In the genomic region with DNA sequence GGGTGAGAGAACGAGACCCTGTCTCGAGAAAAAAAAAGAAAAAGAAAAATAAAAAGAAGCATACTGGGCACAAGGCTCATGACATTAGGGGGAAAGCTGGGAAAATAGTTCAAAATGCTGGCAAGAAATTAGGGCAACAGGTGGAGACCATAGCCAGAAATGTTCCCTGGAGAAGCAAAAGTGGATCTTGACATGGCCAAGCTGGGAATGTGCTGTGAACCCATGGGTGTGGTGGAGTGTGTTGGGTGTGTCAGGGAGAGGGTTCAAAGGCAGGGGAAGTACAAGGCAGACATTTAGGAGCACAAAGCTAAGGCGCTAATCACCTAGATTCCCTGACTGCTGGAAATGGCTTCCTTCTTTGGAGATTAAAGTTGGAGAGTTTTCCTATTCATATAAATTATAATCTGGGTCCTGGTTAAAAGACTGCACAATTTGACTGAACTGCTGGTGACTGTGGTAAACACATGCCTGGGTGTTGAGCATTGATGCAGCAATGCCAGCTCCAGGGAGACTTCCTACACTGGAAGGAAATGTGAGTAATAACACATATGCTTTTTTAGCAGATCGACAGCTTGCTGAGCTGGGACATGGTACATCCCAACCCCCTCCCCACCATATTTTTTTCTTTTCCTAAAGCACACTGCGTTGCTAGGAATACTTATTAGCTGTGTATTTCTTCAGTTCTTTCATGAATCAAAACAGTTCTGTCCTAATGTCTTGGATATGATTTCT, we compare ENCODE assay signal across 22 cellular contexts.
A peak's percentile ranks its signal among the peaks of the same experiment; 100 is the strongest.
DNase-seq lines count a peak whose midpoint lies in the region; ATAC-seq and TF ChIP-seq lines count a peak whose summit lies in the region.
"Had no signal": no experiment of that assay in that cellular context is flagged by ENCODE, and none has a peak within 500 bp of the region (broad histone marks: within the 10 kb centered on the region; RNA-seq: fewer than 3 reads in every experiment).

No MANE protein-coding gene starts in this region.

- H2BK5ac ChIP-seq in IMR-90 (ENCODE audit: low read depth, low read length, poor library complexity, severe bottlenecking), result no peak overlapping the region

- H3K4ac ChIP-seq in IMR-90 (ENCODE audit: low read depth, low read length), result no peak overlapping the region

- H3K14ac ChIP-seq in IMR-90 (replicated peaks; ENCODE audit: low read depth, low read length), result no peak overlapping the region

- H3K23ac ChIP-seq in IMR-90 (ENCODE audit: low read depth, low read length), result no peak overlapping the region

- no peak overlapping the region for H3K4me2 ChIP-seq in IMR-90 (ENCODE audit: low read depth, low read length)

- H4K20me1 ChIP-seq in IMR-90 (ENCODE audit: insufficient read depth, low read length), result no peaks in the 10 kb centered on the region

- peaks cover 6% of the 10 kb centered on the region for H3K9me3 Mint-ChIP-seq in Caco-2 (ENCODE audit: unreplicated experiment)
- no peaks in the 10 kb centered on the region for H3K9me3 Mint-ChIP-seq in activated CD8-positive, alpha-beta T cell treated with anti-CD3 and anti-CD28 coated beads, Interleukin-2, amount 10 ng/mL, durations not matched to agents 7 days and 5 days (ENCODE audit: insufficient read depth)
- H3K9me3 Mint-ChIP-seq: CD8-positive, alpha-beta T cell; neural crest cell had no signal

- no peak for TF ChIP-seq CTCF in AG10803 (conservative IDR thresholded peaks at IDR 0.05; ENCODE audit: low read length)
- no peak for TF ChIP-seq CTCF in IMR-90 (conservative IDR thresholded peaks at IDR 0.05; ENCODE audit: low read depth, low read length)
- TF ChIP-seq CTCF in mucosa of descending colon (IDR thresholded peaks at IDR 0.05), result no peak
- TF ChIP-seq CTCF in Caco-2 (IDR thresholded peaks at IDR 0.05; ENCODE audit: insufficient read depth in 1 of 2, low read depth in 1 of 2, low read length in 1 of 2, severe bottlenecking in 1 of 2, unreplicated experiment in 1 of 2), result no peak
- no peak for TF ChIP-seq CTCF in thyroid gland (IDR thresholded peaks at IDR 0.05)

- H2BK20ac ChIP-seq in IMR-90 (ENCODE audit: low read depth, low read length), result no peak overlapping the region

- WGBS in IMR-90 (ENCODE audit: extremely low coverage in 2 of 2, insufficient read length in 1 of 2), 2 experiments, result 48% methylated on average over 2 of the region's 5 CpGs; no CpG with 5 or more reads in 1 of the 2 experiments
- WGBS in thyroid gland, 2 donors, result 83 to 88% methylated on average over 5 of the region's 5 CpGs

- H3K4me3 ChIP-seq in AG10803 (ENCODE audit: low read length) (no peak overlapping the region), IMR-90 (ENCODE audit: insufficient read depth, low read depth, low read length) (no peak overlapping the region), mucosa of descending colon (no peak overlapping the region), Caco-2 (ENCODE audit: low read depth, low read length) (no peak overlapping the region), thyroid gland (replicated peaks in 1 of 3) (no peak overlapping the region)
- H3K4me3 ChIP-seq: adrenal gland, gastrocnemius medialis, spleen, testis had no signal

- ATAC-seq in IMR-90 (ENCODE audit: low read depth) (peak; percentile 72), mucosa of descending colon (peak; percentile 60)
- no peak for ATAC-seq in activated CD8-positive, alpha-beta T cell treated with anti-CD3 and anti-CD28 coated beads, Interleukin-2, amount 10 ng/mL, durations not matched to agents 7 days and 5 days
- ATAC-seq: CD8-positive, alpha-beta T cell; gastrocnemius medialis; Right ventricle myocardium inferior had no signal

- in situ Hi-C loops in IMR-90 (cut with MboI; ENCODE audit: low sequenced_read_pairs), result no loop called here

- H3K4me1 Mint-ChIP-seq in Caco-2 (ENCODE audit: low read depth, unreplicated experiment), result peaks cover 7% of the 10 kb centered on the region
- no peaks in the 10 kb centered on the region for H3K4me1 Mint-ChIP-seq in activated CD8-positive, alpha-beta T cell treated with anti-CD3 and anti-CD28 coated beads, Interleukin-2, amount 10 ng/mL, durations not matched to agents 7 days and 5 days (ENCODE audit: low read depth)
- H3K4me1 Mint-ChIP-seq: activated CD4-positive, alpha-beta T cell treated with anti-CD3 and anti-CD28 coated beads, Interleukin-2, amount 10 ng/mL, durations not matched to agents 7 days and 5 days; neural crest cell had no signal

- no peaks in the 10 kb centered on the region for H3K36me3 Mint-ChIP-seq in Caco-2 (ENCODE audit: insufficient read depth, unreplicated experiment)
- H3K36me3 Mint-ChIP-seq in activated CD8-positive, alpha-beta T cell treated with anti-CD3 and anti-CD28 coated beads, Interleukin-2, amount 10 ng/mL, durations not matched to agents 7 days and 5 days (ENCODE audit: low read depth), result no peaks in the 10 kb centered on the region
- H3K36me3 Mint-ChIP-seq: CD8-positive, alpha-beta T cell had no signal

- H2AK9ac ChIP-seq in IMR-90 (replicated peaks; ENCODE audit: low read depth, low read length, poor library complexity), result no peak overlapping the region

- no peak overlapping the region for H3K27ac Mint-ChIP-seq in Caco-2 (ENCODE audit: unreplicated experiment)
- H3K27ac Mint-ChIP-seq in activated CD8-positive, alpha-beta T cell treated with anti-CD3 and anti-CD28 coated beads, Interleukin-2, amount 10 ng/mL, durations not matched to agents 7 days and 5 days, result no peak overlapping the region
- H3K27ac Mint-ChIP-seq: activated CD4-positive, alpha-beta T cell treated with anti-CD3 and anti-CD28 coated beads, Interleukin-2, amount 10 ng/mL, durations not matched to agents 7 days and 5 days; CD8-positive, alpha-beta T cell had no signal

- no peak overlapping the region for H3K4me3 Mint-ChIP-seq in Caco-2 (ENCODE audit: unreplicated experiment)
- no peak overlapping the region for H3K4me3 Mint-ChIP-seq in activated CD8-positive, alpha-beta T cell treated with anti-CD3 and anti-CD28 coated beads, Interleukin-2, amount 10 ng/mL, durations not matched to agents 7 days and 5 days
- H3K4me3 Mint-ChIP-seq: activated CD4-positive, alpha-beta T cell treated with anti-CD3 and anti-CD28 coated beads, Interleukin-2, amount 10 ng/mL, durations not matched to agents 7 days and 5 days; CD8-positive, alpha-beta T cell; neural crest cell had no signal

- no peak overlapping the region for H4K91ac ChIP-seq in IMR-90 (ENCODE audit: insufficient read depth, low read depth, low read length)

- no peaks in the 10 kb centered on the region for H3K27me3 Mint-ChIP-seq in Caco-2 (ENCODE audit: insufficient read depth, unreplicated experiment)
- H3K27me3 Mint-ChIP-seq in activated CD8-positive, alpha-beta T cell treated with anti-CD3 and anti-CD28 coated beads, Interleukin-2, amount 10 ng/mL, durations not matched to agents 7 days and 5 days (ENCODE audit: low read depth), result no peaks in the 10 kb centered on the region
- H3K27me3 Mint-ChIP-seq: activated CD4-positive, alpha-beta T cell treated with anti-CD3 and anti-CD28 coated beads, Interleukin-2, amount 10 ng/mL, durations not matched to agents 7 days and 5 days had no signal

- H3K36me3 ChIP-seq in IMR-90 (ENCODE audit: control insufficient read depth, insufficient read depth, low read length) (no peaks in the 10 kb centered on the region), mucosa of descending colon (ENCODE audit: low read depth) (no peaks in the 10 kb centered on the region), Caco-2 (ENCODE audit: control insufficient read depth, insufficient read depth, low read length) (no peaks in the 10 kb centered on the region), thyroid gland (no peaks in the 10 kb centered on the region)
- H3K36me3 ChIP-seq: adrenal gland, gastrocnemius medialis, spleen had no signal

- H4K5ac ChIP-seq in IMR-90 (ENCODE audit: low read depth, low read length), result no peak overlapping the region

- intact Hi-C loops in IMR-90 (cut with micrococcal nuclease), result no loop called here
- intact Hi-C loops in mucosa of descending colon (cut with DNase I, micrococcal nuclease), result no loop called here
- intact Hi-C loops in Caco-2 (cut with micrococcal nuclease; ENCODE audit: unreplicated experiment), result no loop called here
- intact Hi-C loops in thyroid gland (cut with DNase I), result no loop called here

- DNase-seq in AG10803 (ENCODE audit: low read depth) (peak; percentile 43), IMR-90 (peak; percentile 39), dermis microvascular lymphatic vessel endothelial cell (ENCODE audit: low read depth in 2 of 2) (peak; percentile 21 to 78), mucosa of descending colon (no peak), Caco-2 (no peak), thyroid gland (no peak)
- no peak for DNase-seq in activated CD4-positive, alpha-beta T cell treated with anti-CD3 and anti-CD28 coated beads, Interleukin-2, amount 50 U/mL, for 1 hour
- DNase-seq in activated CD8-positive, alpha-beta T cell treated with anti-CD3 and anti-CD28 coated beads, Interleukin-2, amount 10 ng/mL, durations not matched to agents 7 days and 5 days, result no peak
- DNase-seq: ACHN; activated CD4-positive, alpha-beta T cell treated with anti-CD3 and anti-CD28 coated beads, Interleukin-2, amount 10 ng/mL, durations not matched to agents 7 days and 5 days; activated effector memory CD4-positive, alpha-beta T cell treated with anti-CD3 and anti-CD28 coated beads, Interleukin-2, amount 50 U/mL, for 16 hours; adrenal gland; CD8-positive, alpha-beta T cell; cerebellar nuclear complex; DMS79 treated with DMSO at 0.1 percent for 48 hours; gastrocnemius medialis; Karpas-422; midbrain; spleen; testis had no signal

- no peak overlapping the region for H4K8ac ChIP-seq in IMR-90 (ENCODE audit: low read depth in 2 of 2, low read length in 2 of 2)

- H2BK120ac ChIP-seq in IMR-90 (ENCODE audit: low read depth, low read length), result no peak overlapping the region

- no peak for TF ChIP-seq RAD21 in IMR-90 (IDR thresholded peaks at IDR 0.05; ENCODE audit: low read length)

- no peaks in the 10 kb centered on the region for H3K9me1 ChIP-seq in IMR-90 (ENCODE audit: insufficient read depth, low read length)

- no peak overlapping the region for H3K27ac ChIP-seq in IMR-90 (ENCODE audit: insufficient read depth, low read length)
- no peak overlapping the region for H3K27ac ChIP-seq in thyroid gland
- H3K27ac ChIP-seq: adrenal gland, gastrocnemius medialis, spleen, testis had no signal

- no peaks in the 10 kb centered on the region; the same call in 1 of the 2 replicates for H3K27me3 ChIP-seq in IMR-90 (ENCODE audit: control insufficient read depth, insufficient read depth, low read length)
- H3K27me3 ChIP-seq in Caco-2 (replicated peaks; ENCODE audit: control insufficient read depth, insufficient read depth, low read length), result no peaks in the 10 kb centered on the region
- no peaks in the 10 kb centered on the region for H3K27me3 ChIP-seq in thyroid gland
- H3K27me3 ChIP-seq: adrenal gland, gastrocnemius medialis, spleen, testis had no signal

- H3K9me3 ChIP-seq in IMR-90 (ENCODE audit: control insufficient read depth, insufficient read depth, low read length) (peaks cover 2% of the 10 kb centered on the region; the same call in 1 of the 2 replicates), mucosa of descending colon (no peaks in the 10 kb centered on the region), Caco-2 (no peaks in the 10 kb centered on the region), thyroid gland (no peaks in the 10 kb centered on the region)
- H3K9me3 ChIP-seq: adrenal gland, gastrocnemius medialis, testis had no signal

- no peak overlapping the region for H2AFZ ChIP-seq in IMR-90 (replicated peaks; ENCODE audit: low read length, poor library complexity)

- no peaks in the 10 kb centered on the region for H3K79me1 ChIP-seq in IMR-90 (ENCODE audit: low read depth in 1 of 2, low read length in 2 of 2)

- POLR2A ChIA-PET in IMR-90 (lab: Charles Lee; ENCODE audit: unreplicated experiment), result interaction anchor here (0.6 kb wide), 1 partner anchor 104 kb away, joined by 3 read pairs; no protein-coding TSS in a partner anchor
- POLR2A ChIA-PET in Caco-2 (lab: Charles Lee), result no interaction called here
- POLR2A ChIA-PET in activated CD8-positive, alpha-beta T cell treated with anti-CD3 and anti-CD28 coated beads, Interleukin-2, amount 10 ng/mL, durations not matched to agents 7 days and 5 days (lab: Charles Lee), result no interaction called here

- TF ChIP-seq POLR2A in IMR-90 (IDR thresholded peaks at IDR 0.05; ENCODE audit: low read depth, low read length) (no peak), thyroid gland (IDR thresholded peaks at IDR 0.05) (no peak)

- dilution Hi-C loops in IMR-90 (cut with HindIII; ENCODE audit: low sequenced_read_pairs, unreplicated experiment), result no loop called here

- no peak overlapping the region for H3K18ac ChIP-seq in IMR-90 (ENCODE audit: low read depth, low read length)

- CTCF ChIA-PET in IMR-90 (lab: Yijun Ruan, JAX), result interaction anchor here (0.9 kb wide), 1 partner anchor 24 kb away, joined by 3 read pairs; no protein-coding TSS in a partner anchor
- CTCF ChIA-PET in Caco-2 (lab: Charles Lee), result interaction anchor here (0.6 kb wide), 1 partner anchor 1492 kb away, joined by 4 read pairs; no protein-coding TSS in a partner anchor
- CTCF ChIA-PET in activated CD8-positive, alpha-beta T cell treated with anti-CD3 and anti-CD28 coated beads, Interleukin-2, amount 10 ng/mL, durations not matched to agents 7 days and 5 days (lab: Charles Lee), result interaction anchor here (1.3 to 1.4 kb wide), 2 partner anchors 8 to 18 kb away, joined by 3 read pairs; no protein-coding TSS in a partner anchor

- no peak overlapping the region for H2BK15ac ChIP-seq in IMR-90 (ENCODE audit: low read depth, low read length)

- H3K4me1 ChIP-seq in IMR-90 (ENCODE audit: control insufficient read depth, insufficient read depth, low read length), result no peaks in the 10 kb centered on the region
- no peaks in the 10 kb centered on the region for H3K4me1 ChIP-seq in mucosa of descending colon (ENCODE audit: low read depth)
- peaks cover 7% of the 10 kb centered on the region; the same call in 1 of the 2 replicates for H3K4me1 ChIP-seq in Caco-2
- H3K4me1 ChIP-seq in thyroid gland, result no peaks in the 10 kb centered on the region
- H3K4me1 ChIP-seq: adrenal gland, gastrocnemius medialis, spleen, testis had no signal

- BruUV-seq in IMR-90 (replicated peaks; lab: Mats Ljungman, UMichigan) (no TSS peak), Caco-2 (replicated peaks; lab: Mats Ljungman, UMichigan) (no TSS peak)

- H2AK5ac ChIP-seq in IMR-90 (ENCODE audit: low read depth, low read length), result no peak overlapping the region

- no peak overlapping the region for H3K9ac ChIP-seq in IMR-90 (ENCODE audit: low read depth, low read length)

- H3K56ac ChIP-seq in IMR-90 (ENCODE audit: extremely low read depth, insufficient read depth, low read length), result no peak overlapping the region

Comparison
In these comparisons a context has a peak if more than half of its experiments do, and no peak if none do; other contexts are left out.
1. DNase-seq: peak in AG10803 (single experiment), IMR-90 (single experiment) and dermis microvascular lymphatic vessel endothelial cell (2 of 2); none in mucosa of descending colon (0 of 3), Caco-2 (0 of 2), activated CD4-positive, alpha-beta T cell treated with anti-CD3 and anti-CD28 coated beads, Interleukin-2, amount 50 U/mL, for 1 hour (single experiment), activated CD8-positive, alpha-beta T cell treated with anti-CD3 and anti-CD28 coated beads, Interleukin-2, amount 10 ng/mL, durations not matched to agents 7 days and 5 days (single experiment) and thyroid gland (0 of 2).